In genomic region chr9:98992885-98993569, GRCh38 we compare ENCODE assay signal across 12 cellular contexts. TPM values are rescaled to one million over a fixed set of nuclear protein-coding genes. Genes with fewer than 3 reads are reported as not detected.
DNase-seq lines count a peak whose midpoint lies in the region; ATAC-seq, FAIRE-seq and TF ChIP-seq lines count a peak whose summit lies in the region.
"Had no signal": no experiment of that assay in that cellular context is flagged by ENCODE, and none has a peak within 500 bp of the region (broad histone marks: within the 10 kb centered on the region; RNA-seq: fewer than 3 reads in every experiment).

No MANE protein-coding gene starts in this region.

- no peak for DNase-seq in A549 (ENCODE audit: low read depth in 1 of 2, low spot score in 1 of 2)
- DNase-seq in coronary artery (ENCODE audit: low spot score), result no peak
- DNase-seq in natural killer cell treated with Interleukin-12 subunit alpha and Interleukin-12 subunit beta and Interleukin-15 and Interleukin-18, amount 100 ng/mL, for 72 hours (ENCODE audit: low spot score), result no peak
- DNase-seq in urothelium cell line (ENCODE audit: low spot score), result no peak
- no peak for DNase-seq in NCI-H1694 treated with DMSO at 0.1 percent for 48 hours (lab: John Stamatoyannopoulos, UW)
- DNase-seq in NCI-H69 (lab: John Stamatoyannopoulos, UW), result no peak
- DNase-seq: NCI-H1694 had no signal

- no peak for TF ChIP-seq CTCF in A549 (IDR thresholded peaks at IDR 0.05)
- TF ChIP-seq CTCF in coronary artery (IDR thresholded peaks at IDR 0.05), result no peak

- no peak for TF ChIP-seq RAD21 in A549 (conservative IDR thresholded peaks at IDR 0.05 in 1 of 2, IDR thresholded peaks at IDR 0.05 in 1 of 2)

- H3K4me3 ChIP-seq in A549, result no peak overlapping the region
- H3K4me3 ChIP-seq in coronary artery, result no peak overlapping the region

- H3K27ac ChIP-seq in A549, result peak overlapping the region; percentile 15 to 47; a peak in 2 of 6 replicates
- H3K27ac ChIP-seq in coronary artery, result peak overlapping the region; percentile 40 to 91

- 42% methylated on average over 6 of the region's 6 CpGs for WGBS in A549 (ENCODE audit: missing lambda C conversion rate)

- H3K4me2 ChIP-seq in A549, result 0 out of 3 replicates have a peak overlapping the region, but pooled peaks have one; percentile 14

- no peak for TF ChIP-seq POLR2A in A549 (IDR thresholded peaks at IDR 0.05; ENCODE audit: low read length)

- CTCF ChIA-PET in A549 (lab: Yijun Ruan, JAX), result interaction anchor here (1.2 to 14.7 kb wide), 3 partner anchors 18 to 145 kb away, joined by 3 to 212 read pairs (median 125); no protein-coding TSS in a partner anchor

- peaks cover 46% of the 10 kb centered on the region for H3K4me1 ChIP-seq in A549

- no peak overlapping the region for H3K4me3 Mint-ChIP-seq in natural killer cell treated with Interleukin-12 subunit alpha and Interleukin-12 subunit beta and Interleukin-15 and Interleukin-18, amount 100 ng/mL, for 72 hours
- H3K4me3 Mint-ChIP-seq: CD4-positive, CD25-positive, alpha-beta regulatory T cell had no signal

- no peaks in the 10 kb centered on the region for H3K9me3 Mint-ChIP-seq in natural killer cell treated with Interleukin-12 subunit alpha and Interleukin-12 subunit beta and Interleukin-15 and Interleukin-18, amount 100 ng/mL, for 72 hours
- H3K9me3 Mint-ChIP-seq: CD4-positive, CD25-positive, alpha-beta regulatory T cell had no signal

- POLR2A ChIA-PET in A549 (lab: Yijun Ruan, JAX), result no interaction called here

- H3K9me3 ChIP-seq in A549, result no peaks in the 10 kb centered on the region; the same call in 2 of the 3 replicates

- H3K4me1 Mint-ChIP-seq in natural killer cell treated with Interleukin-12 subunit alpha and Interleukin-12 subunit beta and Interleukin-15 and Interleukin-18, amount 100 ng/mL, for 72 hours (ENCODE audit: low read depth in 2 of 2), result peaks cover 0 to 9% of the 10 kb centered on the region in 2 donors

- ATAC-seq in A549 (no peak), GM18870 (IDR thresholded peaks at IDR 0.05; ENCODE audit: unreplicated experiment) (peak; percentile 10), HG02870 (IDR thresholded peaks at IDR 0.05; ENCODE audit: unreplicated experiment) (peak; percentile 24)
- ATAC-seq in natural killer cell treated with Interleukin-12 subunit alpha and Interleukin-12 subunit beta and Interleukin-15 and Interleukin-18, amount 100 ng/mL, for 72 hours, result no peak

- TF ChIP-seq EP300 in A549 (IDR thresholded peaks at IDR 0.05), result no peak

- H3K36me3 Mint-ChIP-seq in natural killer cell treated with Interleukin-12 subunit alpha and Interleukin-12 subunit beta and Interleukin-15 and Interleukin-18, amount 100 ng/mL, for 72 hours, result no peaks in the 10 kb centered on the region
- H3K36me3 Mint-ChIP-seq: CD4-positive, CD25-positive, alpha-beta regulatory T cell had no signal

- H3K27ac Mint-ChIP-seq in natural killer cell treated with Interleukin-12 subunit alpha and Interleukin-12 subunit beta and Interleukin-15 and Interleukin-18, amount 100 ng/mL, for 72 hours, result no peak overlapping the region

- peaks cover 0 to 9% of the 10 kb centered on the region in 2 donors for H3K27me3 Mint-ChIP-seq in natural killer cell treated with Interleukin-12 subunit alpha and Interleukin-12 subunit beta and Interleukin-15 and Interleukin-18, amount 100 ng/mL, for 72 hours

- FAIRE-seq in A549 (lab: Jason Lieb, UNC) (no peak), urothelium cell line (lab: Jason Lieb, UNC) (no peak)
- FAIRE-seq: bronchial epithelial cell had no signal

TF ChIP-seq in A549, 52 proteins besides CTCF, POLR2A, EP300 and RAD21:
- no peak for TF ChIP-seq ZNF302 (CRISPR knock-in tag; IDR thresholded peaks at IDR 0.05)

RNA-seq across cellular contexts. Expression of gene COL15A1, which starts 49.3 kb away (rescaled TPM):
- polyA plus RNA-seq in A549 (2011; rRNA removed) (0.08 and 0.09 TPM in 2 replicates), A549 (2017; fragmentation: RNase III; extraction: RNeasy Plus Mini Kit Qiagen cat#74134 plus additional on column Dnase treatment) (0.09 to 0.15 TPM (median 0.12 TPM) in 3 replicates)
- polyA plus RNA-seq in A549 (2012; cell fraction: cytosol; rRNA removed), result 0.05 and 0.08 TPM in 2 replicates
- polyA plus RNA-seq in A549 (2012; cell fraction: nucleus; rRNA removed), result 0.02 and 0.18 TPM in 2 replicates
- 0.04 and 0.15 TPM in 2 replicates for polyA minus RNA-seq in A549 (2011; rRNA and poly(A)+ RNA removed)
- under 1 TPM; 0.14 to 0.47 TPM for total RNA-seq in natural killer cell treated with Interleukin-12 subunit alpha and Interleukin-12 subunit beta and Interleukin-15 and Interleukin-18, amount 100 ng/mL, for 72 hours
- total RNA-seq: CD4-positive, CD25-positive, alpha-beta regulatory T cell; mononuclear cell had no signal

Comparison
In these comparisons a context has a peak if more than half of its experiments do, and no peak if none do; other contexts are left out.
1. ATAC-seq: peak in GM18870 (single experiment) and HG02870 (single experiment); none in A549 (0 of 2) and natural killer cell treated with Interleukin-12 subunit alpha and Interleukin-12 subunit beta and Interleukin-15 and Interleukin-18, amount 100 ng/mL, for 72 hours (0 of 2).